Comparison of ENCODE assay signal across 1 cellular context in the genomic region with DNA sequence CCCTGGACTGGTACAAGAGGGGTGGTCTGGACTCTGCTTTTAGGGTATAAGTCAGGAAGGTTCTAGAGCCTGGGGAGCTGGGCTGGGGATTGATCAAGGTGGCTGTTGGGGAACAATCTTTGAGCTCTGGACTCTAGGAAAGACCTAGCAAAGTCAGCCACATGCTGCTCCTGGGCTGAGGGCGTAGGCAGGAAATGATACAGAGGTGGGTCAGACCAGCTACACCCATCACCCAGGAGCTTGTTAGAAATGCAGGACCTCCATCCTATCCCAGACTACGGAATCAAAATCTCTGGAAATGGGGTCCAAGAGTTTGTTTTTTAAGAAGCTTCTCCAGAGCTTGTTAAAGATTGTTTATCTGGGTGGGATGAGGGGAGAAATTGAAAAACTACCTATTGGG.
TF ChIP-seq lines count a peak whose summit lies in the region.

No MANE protein-coding gene starts in this region.

TF ChIP-seq in H1, 55 proteins besides CTCF, POLR2A, EP300 and RAD21 (continued from another document):
- TF ChIP-seq CBX8 (IDR thresholded peaks at IDR 0.05; ENCODE audit: borderline replicate concordance, low read depth, low read length), result no peak
- no peak for TF ChIP-seq TCF12 (IDR thresholded peaks at IDR 0.05; ENCODE audit: low read depth, low read length)
